ENCODE assay signal across 21 cellular contexts in the genomic region with DNA sequence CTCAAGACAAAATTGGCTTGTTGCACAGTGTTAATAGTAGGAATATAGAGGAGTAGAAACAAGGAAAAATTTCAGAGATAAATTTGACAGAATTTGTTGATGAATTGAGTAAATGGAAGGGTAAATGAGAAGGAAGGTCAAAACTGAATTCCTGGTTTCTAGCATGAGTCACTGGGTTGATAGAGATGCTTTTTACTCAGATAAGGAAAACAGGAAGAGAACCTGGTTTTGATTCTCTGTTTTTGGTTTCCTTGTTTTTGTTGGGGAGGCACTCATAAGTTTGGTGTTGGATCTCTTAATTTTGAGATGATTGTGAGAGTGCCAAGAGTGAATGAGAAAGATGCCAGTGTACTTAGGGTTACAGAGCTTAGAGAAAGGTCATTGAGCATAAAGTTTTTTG. TPM values are rescaled to one million over a fixed set of nuclear protein-coding genes. Genes with fewer than 3 reads are reported as not detected.
DNase-seq lines count a peak whose midpoint lies in the region; ATAC-seq, FAIRE-seq and TF ChIP-seq lines count a peak whose summit lies in the region.
"Had no signal": no experiment of that assay in that cellular context is flagged by ENCODE, and none has a peak within 500 bp of the region (broad histone marks: within the 10 kb centered on the region; RNA-seq: fewer than 3 reads in every experiment).

No MANE protein-coding gene starts in this region.

- no peak for TF ChIP-seq CTCF in PC-9 (conservative IDR thresholded peaks at IDR 0.05)
- TF ChIP-seq CTCF in K562 (IDR thresholded peaks at IDR 0.05 in 2 of 3, conservative IDR thresholded peaks at IDR 0.05 in 1 of 3; ENCODE audit: insufficient read depth in 2 of 3, low read depth in 1 of 3, low read length in 3 of 3) = no peak
- TF ChIP-seq CTCF in omental fat pad (IDR thresholded peaks at IDR 0.05) = no peak
- TF ChIP-seq CTCF in left ventricle myocardium inferior (IDR thresholded peaks at IDR 0.05; ENCODE audit: borderline replicate concordance) = no peak
- no peak for TF ChIP-seq CTCF in nephron progenitor cell (IDR thresholded peaks at IDR 0.05)

- H3K36me3 Mint-ChIP-seq in activated T-cell treated with anti-CD3 and anti-CD28 coated beads, Interleukin-2, amount 50 U/mL, for 24 hours (ENCODE audit: low read depth) = peaks cover 43% of the 10 kb centered on the region
- H3K36me3 Mint-ChIP-seq in activated T-cell treated with anti-CD3 and anti-CD28 coated beads, Interleukin-2, amount 50 U/mL, for 72 hours (ENCODE audit: insufficient read depth in 2 of 2) = peaks cover 2% of the 10 kb centered on the region in 2 donors
- H3K36me3 Mint-ChIP-seq in nephron progenitor cell (ENCODE audit: low read depth) = peaks cover 19% of the 10 kb centered on the region

- no peaks in the 10 kb centered on the region for H3K27me3 ChIP-seq in PC-9 (ENCODE audit: insufficient read depth, low read depth)
- H3K27me3 ChIP-seq in K562 (ENCODE audit: control insufficient read depth in 2 of 2, insufficient read depth in 2 of 2, low read length in 2 of 2) = no peaks in the 10 kb centered on the region
- no peaks in the 10 kb centered on the region for H3K27me3 ChIP-seq in left ventricle myocardium inferior (ENCODE audit: low read depth)
- H3K27me3 ChIP-seq: sigmoid colon had no signal

- no peak for TF ChIP-seq RAD21 in K562 (CRISPR knock-in tag; conservative IDR thresholded peaks at IDR 0.05 in 1 of 2, IDR thresholded peaks at IDR 0.05 in 1 of 2)

- peaks cover 41% of the 10 kb centered on the region for H3K4me1 Mint-ChIP-seq in activated T-cell treated with anti-CD3 and anti-CD28 coated beads, Interleukin-2, amount 50 U/mL, for 24 hours (ENCODE audit: low read depth)
- H3K4me1 Mint-ChIP-seq in activated T-cell treated with anti-CD3 and anti-CD28 coated beads, Interleukin-2, amount 50 U/mL, for 72 hours (ENCODE audit: low read depth) = peaks cover 27% of the 10 kb centered on the region
- H3K4me1 Mint-ChIP-seq in nephron progenitor cell = no peaks in the 10 kb centered on the region

- H2AFZ ChIP-seq in PC-9 (no peak overlapping the region), K562 (ENCODE audit: low read depth, low read length) (no peak overlapping the region)

- no peaks in the 10 kb centered on the region; the same call in 1 of the 2 replicates for H3F3A ChIP-seq in PC-9 (ENCODE audit: insufficient read depth, low read depth)

- H3K9me3 ChIP-seq in PC-9 (ENCODE audit: insufficient read depth, low read depth) (no peaks in the 10 kb centered on the region), K562 (replicated peaks; ENCODE audit: control insufficient read depth, insufficient read depth, low read depth, low read length) (no peaks in the 10 kb centered on the region), left ventricle myocardium inferior (replicated peaks) (no peaks in the 10 kb centered on the region)
- H3K9me3 ChIP-seq: mucosa of descending colon, sigmoid colon had no signal

- no peak for ATAC-seq in activated T-cell treated with anti-CD3 and anti-CD28 coated beads, Interleukin-2, amount 50 U/mL, for 72 hours (replicated peaks in 1 of 2)
- ATAC-seq in K562 (peak; percentile 24), omental fat pad (ENCODE audit: low FRiP score) (peak; percentile 62)
- ATAC-seq: CD8-positive, alpha-beta T cell; left colon; mucosa of descending colon had no signal

- peak overlapping the region; percentile 3 for H3K27ac Mint-ChIP-seq in activated T-cell treated with anti-CD3 and anti-CD28 coated beads, Interleukin-2, amount 50 U/mL, for 24 hours
- no peak overlapping the region for H3K27ac Mint-ChIP-seq in activated T-cell treated with anti-CD3 and anti-CD28 coated beads, Interleukin-2, amount 50 U/mL, for 72 hours
- H3K27ac Mint-ChIP-seq in nephron progenitor cell = no peak overlapping the region
- H3K27ac Mint-ChIP-seq: CD8-positive, alpha-beta T cell; dendritic cell treated with granulocyte-macrophage colony-stimulating factor and Interleukin-4, amounts not matched to agents 40 ng/mL and 50 ng/mL, for 4 days; stimulated activated naive CD8-positive, alpha-beta T cell treated with anti-CD3 and anti-CD28 coated beads, Interleukin-15, Interleukin-2, amounts not matched to agents 100 ng/mL and 50 ng/mL, for 24 hours had no signal

- TF ChIP-seq POLR2A in K562 (conservative IDR thresholded peaks at IDR 0.05) = no peak

- no peak overlapping the region for H3K4me3 Mint-ChIP-seq in activated T-cell treated with anti-CD3 and anti-CD28 coated beads, Interleukin-2, amount 50 U/mL, for 24 hours
- H3K4me3 Mint-ChIP-seq in activated T-cell treated with anti-CD3 and anti-CD28 coated beads, Interleukin-2, amount 50 U/mL, for 72 hours = no peak overlapping the region
- no peak overlapping the region for H3K4me3 Mint-ChIP-seq in nephron progenitor cell
- H3K4me3 Mint-ChIP-seq: CD8-positive, alpha-beta T cell; dendritic cell treated with granulocyte-macrophage colony-stimulating factor and Interleukin-4, amounts not matched to agents 40 ng/mL and 50 ng/mL, for 4 days; stimulated activated naive CD8-positive, alpha-beta T cell treated with anti-CD3 and anti-CD28 coated beads, Interleukin-15, Interleukin-2, amounts not matched to agents 100 ng/mL and 50 ng/mL, for 24 hours had no signal

- CTCF ChIA-PET in PC-9 (lab: Charles Lee) = no interaction called here
- CTCF ChIA-PET in K562 (lab: Yijun Ruan, JAX; ENCODE audit: low intra/inter-chr PET ratio) = no interaction called here

- peak; percentile 43; the same call in 1 of the 2 replicates for TF ChIP-seq EP300 in K562 (IDR thresholded peaks at IDR 0.05; ENCODE audit: low read length)

- H3K9me1 ChIP-seq in K562 (ENCODE audit: control insufficient read depth, insufficient read depth, low read length) = no peaks in the 10 kb centered on the region

- H3K4me3 ChIP-seq in PC-9 (no peak overlapping the region), K562 (no peak overlapping the region), left ventricle myocardium inferior (no peak overlapping the region)
- H3K4me3 ChIP-seq: mucosa of descending colon, sigmoid colon had no signal

- no peak for DNase-seq in activated T-cell treated with anti-CD3 and anti-CD28 coated beads, Interleukin-2, amount 50 U/mL, for 24 hours
- DNase-seq in activated T-cell treated with anti-CD3 and anti-CD28 coated beads, Interleukin-2, amount 50 U/mL, for 72 hours = no peak
- no peak for DNase-seq in PC-9
- peak in 2 of 4 experiments; percentile 33 to 34 for DNase-seq in K562 (ENCODE audit: extremely low read depth in 1 of 4, low spot score in 3 of 4)
- no peak for DNase-seq in omental fat pad (ENCODE audit: low spot score)
- DNase-seq in left ventricle myocardium inferior = no peak
- DNase-seq in nephron progenitor cell = no peak
- DNase-seq in DMS 273 treated with DMSO at 0.1 percent for 48 hours (lab: John Stamatoyannopoulos, UW) = no peak
- DNase-seq: activated CD4-positive, CD25-positive, alpha-beta regulatory T cell treated with anti-CD3 and anti-CD28 coated beads, Interleukin-2, amount 50 U/mL, for 72 hours; activated CD8-positive, alpha-beta memory T cell treated with anti-CD3 and anti-CD28 coated beads, Interleukin-2, amount 50 U/mL, for 48 hours; activated naive CD4-positive, alpha-beta T cell treated with anti-CD3 and anti-CD28 coated beads, Interleukin-2, amount 50 U/mL, for 16 hours; CD8-positive, alpha-beta T cell; DND-41; left colon; mucosa of descending colon; NCI-H2029 treated with DMSO at 0.1 percent for 48 hours; SHP77; sigmoid colon had no signal

- POLR2A ChIA-PET in PC-9 (lab: Charles Lee; ENCODE audit: unreplicated experiment) (interaction anchor here (0.6 kb wide), 1 partner anchor 174 kb away, joined by 9 read pairs; no protein-coding TSS in a partner anchor), K562 (lab: Yijun Ruan, JAX) (interaction anchor here (0.9 to 1.0 kb wide), 2 partner anchors 9 to 15 kb away, joined by 3 to 4 read pairs; no protein-coding TSS in a partner anchor)

- in situ Hi-C loops in K562 (cut with MboI) = no loop called here

- H3K36me3 ChIP-seq in PC-9 (ENCODE audit: low read depth) (no peaks in the 10 kb centered on the region), K562 (ENCODE audit: control insufficient read depth, insufficient read depth, low read length) (peaks cover 20% of the 10 kb centered on the region; the same call in 2 of the 3 replicates), left ventricle myocardium inferior (no peaks in the 10 kb centered on the region)

- FAIRE-seq in K562 (lab: Jason Lieb, UNC) = no peak

- H3K27ac ChIP-seq in PC-9 = peak overlapping the region; percentile 17; the same call in 1 of the 2 replicates
- peak overlapping the region; percentile 37; the same call in 1 of the 3 replicates for H3K27ac ChIP-seq in K562 (ENCODE audit: extremely low read depth, low read depth, low read length)
- no peak overlapping the region for H3K27ac ChIP-seq in left ventricle myocardium inferior (replicated peaks)
- H3K27ac ChIP-seq: sigmoid colon had no signal

- BruUV-seq in PC-9 (replicated peaks; lab: Mats Ljungman, UMichigan) (no TSS peak), K562 (replicated peaks; lab: Mats Ljungman, UMichigan) (no TSS peak)

- H3K4me1 ChIP-seq in PC-9 (replicated peaks; ENCODE audit: insufficient read depth) (0 out of 2 replicates have a peak, but pooled peaks cover 9% of the 10 kb centered on the region), K562 (replicated peaks in 1 of 2; ENCODE audit: control insufficient read depth in 2 of 2, insufficient read depth in 2 of 2, low read length in 2 of 2) (peaks cover 3 to 14% of the 10 kb centered on the region in 2 experiments; a peak in 2 of 5 replicates), left ventricle myocardium inferior (peaks cover 9% of the 10 kb centered on the region)
- H3K4me1 ChIP-seq: sigmoid colon had no signal

- no peaks in the 10 kb centered on the region for H3K9me2 ChIP-seq in PC-9 (ENCODE audit: insufficient read depth)

- intact Hi-C loops in PC-9 (cut with micrococcal nuclease; ENCODE audit: unreplicated experiment) (no loop called here), K562 (cut with micrococcal nuclease) (no loop called here), left ventricle myocardium inferior (cut with micrococcal nuclease) (no loop called here)

- H4K20me1 ChIP-seq in PC-9 (ENCODE audit: insufficient read depth) (no peaks in the 10 kb centered on the region), K562 (replicated peaks; ENCODE audit: control insufficient read depth, insufficient read depth, low read length) (no peaks in the 10 kb centered on the region)

- H3K27me3 Mint-ChIP-seq in activated T-cell treated with anti-CD3 and anti-CD28 coated beads, Interleukin-2, amount 50 U/mL, for 24 hours = no peaks in the 10 kb centered on the region
- H3K27me3 Mint-ChIP-seq in activated T-cell treated with anti-CD3 and anti-CD28 coated beads, Interleukin-2, amount 50 U/mL, for 72 hours (ENCODE audit: low read depth) = no peaks in the 10 kb centered on the region
- H3K27me3 Mint-ChIP-seq in nephron progenitor cell (ENCODE audit: low read depth, poor library complexity) = no peaks in the 10 kb centered on the region
- H3K27me3 Mint-ChIP-seq: dendritic cell treated with granulocyte-macrophage colony-stimulating factor and Interleukin-4, amounts not matched to agents 40 ng/mL and 50 ng/mL, for 4 days; stimulated activated naive CD8-positive, alpha-beta T cell treated with anti-CD3 and anti-CD28 coated beads, Interleukin-15, Interleukin-2, amounts not matched to agents 100 ng/mL and 50 ng/mL, for 24 hours had no signal

- H3K9me3 Mint-ChIP-seq in activated T-cell treated with anti-CD3 and anti-CD28 coated beads, Interleukin-2, amount 50 U/mL, for 24 hours = no peaks in the 10 kb centered on the region
- no peaks in the 10 kb centered on the region for H3K9me3 Mint-ChIP-seq in activated T-cell treated with anti-CD3 and anti-CD28 coated beads, Interleukin-2, amount 50 U/mL, for 72 hours
- no peaks in the 10 kb centered on the region for H3K9me3 Mint-ChIP-seq in nephron progenitor cell
- H3K9me3 Mint-ChIP-seq: CD8-positive, alpha-beta T cell; stimulated activated naive CD8-positive, alpha-beta T cell treated with anti-CD3 and anti-CD28 coated beads, Interleukin-15, Interleukin-2, amounts not matched to agents 100 ng/mL and 50 ng/mL, for 24 hours had no signal

- H3K79me2 ChIP-seq in PC-9 (ENCODE audit: low read depth) (no peaks in the 10 kb centered on the region), K562 (ENCODE audit: control insufficient read depth, insufficient read depth, low read length) (no peaks in the 10 kb centered on the region; the same call in 2 of the 3 replicates)

- H3K4me2 ChIP-seq in PC-9 (no peak overlapping the region), K562 (ENCODE audit: insufficient read depth, low read length) (no peak overlapping the region)

- no peak overlapping the region for H3K9ac ChIP-seq in K562 (ENCODE audit: insufficient read depth in 1 of 2, low read depth in 2 of 2, low read length in 2 of 2)

RNA-seq across cellular contexts. Expression of a gene that starts 7.1 kb away (rescaled TPM):
- 1 to 10 TPM in 1 of 2 donors, under 1 TPM in 1; 0.86 to 1.5 TPM for total RNA-seq in activated T-cell treated with anti-CD3 and anti-CD28 coated beads, Interleukin-2, amount 50 U/mL, for 72 hours
- total RNA-seq in PC-9 (2021) (0.98 and 1.1 TPM in 2 replicates), K562 (2014; rRNA removed) (0.69 and 0.86 TPM in 2 replicates), K562 (2014; rRNA removed; fragmentation: Illumina TruSeq; extraction: Trizol) (1.5 and 2.1 TPM in 2 replicates), K562 (2015; rRNA removed; fragmentation: Illumina TruSeq; extraction: Trizol) (1.4 TPM in 2 replicates), K562 (2021) (0.73 and 0.83 TPM in 2 replicates), omental fat pad (10 to 100 TPM in 1 of 4 donors, 1 to 10 TPM in 3; 5.8 to 18.4 (median 7.6) TPM), left ventricle myocardium inferior (0.77 TPM)
- total RNA-seq in K562 (2011; cell fraction: chromatin; rRNA removed; ENCODE audit: low replicate concordance) = 5.8 and 23.2 TPM in 2 replicates
- total RNA-seq in K562 (2011; cell fraction: nucleolus; rRNA removed) = 2.5 and 4.6 TPM in 2 replicates
- 10.0 and 24.3 TPM in 2 replicates for total RNA-seq in K562 (2011; cell fraction: nucleoplasm; rRNA removed)
- polyA plus RNA-seq in K562 (2011; rRNA removed) (0.99 and 1.4 TPM in 2 replicates), K562 (2014; fragmentation: Illumina TruSeq; extraction: Trizol) (0.31 and 0.40 TPM in 2 replicates), K562 (2014; fragmentation: Nextera tagmentation; extraction: Ambion mirVana) (under 1 TPM; 0.21 to 0.22 TPM), K562 (2014; rRNA removed) (0.24 and 0.53 TPM in 2 replicates)
- 0.06 and 0.38 TPM in 2 replicates for polyA plus RNA-seq in K562 (2011; cell fraction: cytosol; rRNA removed)
- 1.1 and 2.6 TPM in 2 replicates for polyA plus RNA-seq in K562 (2011; cell fraction: nucleus; rRNA removed)
- polyA plus RNA-seq in K562 (2012) = 0.09 and 0.61 TPM in 2 replicates
- polyA minus RNA-seq in K562 (2011; rRNA and poly(A)+ RNA removed) = 9.4 and 11.8 TPM in 2 replicates
- 0.76 TPM in 1 of 2 replicates, not detected in the other for polyA minus RNA-seq in K562 (2011; cell fraction: cytosol; rRNA and poly(A)+ RNA removed)
- 7.0 and 10.7 TPM in 2 replicates for polyA minus RNA-seq in K562 (2011; cell fraction: nucleus; rRNA and poly(A)+ RNA removed)
- total RNA-seq: epithelial cell of proximal tubule had no signal

Comparison
In these comparisons a context has a peak if more than half of its experiments do, and no peak if none do; other contexts are left out.
1. ATAC-seq: peak in K562 (single experiment) and omental fat pad (single experiment); none in activated T-cell treated with anti-CD3 and anti-CD28 coated beads, Interleukin-2, amount 50 U/mL, for 72 hours (0 of 2).